Comparison of ENCODE assay signal across 14 cellular contexts in the genomic region with DNA sequence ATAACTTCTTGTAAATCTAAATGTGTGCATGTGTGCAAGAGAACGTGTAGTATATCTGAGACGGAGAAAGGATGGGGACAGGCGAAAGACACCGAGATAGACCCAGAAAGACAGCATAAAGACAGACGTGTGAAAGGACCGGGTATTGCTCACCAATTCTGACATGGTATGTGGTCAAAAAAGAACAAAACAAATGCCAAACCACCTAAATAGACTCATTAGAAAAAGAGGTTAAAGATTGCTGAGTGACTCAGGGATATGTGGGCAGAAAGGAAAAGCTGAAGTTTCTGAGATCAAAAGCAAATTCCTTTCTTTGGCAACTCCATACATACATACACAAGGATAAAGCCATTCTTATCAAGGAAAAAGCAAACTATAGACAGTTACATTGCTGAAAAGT.
A peak's percentile ranks its signal among the peaks of the same experiment; 100 is the strongest.
DNase-seq lines count a peak whose midpoint lies in the region; ATAC-seq, FAIRE-seq and TF ChIP-seq lines count a peak whose summit lies in the region.
"Had no signal": no experiment of that assay in that cellular context is flagged by ENCODE, and none has a peak within 500 bp of the region (broad histone marks: within the 10 kb centered on the region; RNA-seq: fewer than 3 reads in every experiment).

No MANE protein-coding gene starts in this region.

- in situ Hi-C loops in HepG2 (cut with HindIII; ENCODE audit: extremely low pct_ligation_motif_present, low pct_unique_long_range_greater_than_20kb), result no loop called here

- H3K4me3 ChIP-seq in HepG2 (replicated peaks in 1 of 3; ENCODE audit: insufficient read depth in 1 of 3, low read depth in 2 of 3, low read length in 3 of 3) (no peak overlapping the region), right lobe of liver (no peak overlapping the region), Karpas-422 (ENCODE audit: low read length) (no peak overlapping the region)
- H3K4me3 ChIP-seq: thoracic aorta had no signal

- intact Hi-C loops in HepG2 (cut with micrococcal nuclease; ENCODE audit: unreplicated experiment) (no loop called here), right lobe of liver (cut with DNase I) (no loop called here)

- H3K4me2 ChIP-seq in HepG2 (ENCODE audit: low read depth, low read length), result no peak overlapping the region
- no peak overlapping the region for H3K4me2 ChIP-seq in Karpas-422 (ENCODE audit: low read depth, low read length, poor library complexity, severe bottlenecking)

- POLR2A ChIA-PET in HepG2 (lab: Yijun Ruan, JAX), result no interaction called here

- BruUV-seq in HepG2 (replicated peaks; lab: Mats Ljungman, UMichigan), result no TSS peak

- no peaks in the 10 kb centered on the region for H3K27me3 ChIP-seq in HepG2 (ENCODE audit: control insufficient read depth in 1 of 2, insufficient read depth in 2 of 2, low read length in 2 of 2)
- no peaks in the 10 kb centered on the region for H3K27me3 ChIP-seq in right lobe of liver
- no peaks in the 10 kb centered on the region for H3K27me3 ChIP-seq in Karpas-422 (ENCODE audit: low read length)

- TF ChIP-seq EP300 in HepG2 (IDR thresholded peaks at IDR 0.05; ENCODE audit: low read depth in 2 of 2, low read length in 2 of 2) (no peak), HepG2 (CRISPR knock-in tag; IDR thresholded peaks at IDR 0.05; ENCODE audit: borderline replicate concordance) (no peak)

- H2AFZ ChIP-seq in HepG2 (ENCODE audit: low read length) (no peak overlapping the region), Karpas-422 (ENCODE audit: low read length) (no peak overlapping the region)

- CTCF ChIA-PET in HepG2 (lab: Yijun Ruan, JAX; ENCODE audit: low intra/inter-chr PET ratio, low total read pairs), result no interaction called here

- no peak for FAIRE-seq in HepG2 (lab: Jason Lieb, UNC)
- FAIRE-seq in urothelium cell line (lab: Jason Lieb, UNC), result no peak

- DNase-seq in HepG2 (ENCODE audit: low spot score) (peak; percentile 18), right lobe of liver (no peak), amniotic epithelial cell (ENCODE audit: low read depth) (peak; percentile 83), iris pigment epithelial cell (ENCODE audit: low read depth) (peak; percentile 68), urothelium cell line (ENCODE audit: low spot score) (peak; percentile 33), Karpas-422 (no peak), cerebellum (ENCODE audit: low spot score) (no peak)
- no peak for DNase-seq in stimulated activated CD4-positive, alpha-beta T cell treated with anti-CD3 and anti-CD28 coated beads, Interleukin-12 subunit alpha, Interleukin-12 subunit beta, amount 100 ng/mL, for 4 hours
- DNase-seq: activated CD4-positive, alpha-beta T cell treated with anti-CD3 and anti-CD28 coated beads for 1 hour; activated effector memory CD4-positive, alpha-beta T cell treated with anti-CD3 and anti-CD28 coated beads, Interleukin-2, amount 50 U/mL, for 16 hours; DND-41; NCI-H526; posterior cingulate gyrus had no signal

- H3K36me3 ChIP-seq in HepG2 (replicated peaks in 1 of 2; ENCODE audit: control insufficient read depth in 1 of 2, insufficient read depth in 2 of 2, low read length in 2 of 2), result no peaks in the 10 kb centered on the region
- no peaks in the 10 kb centered on the region for H3K36me3 ChIP-seq in right lobe of liver
- no peaks in the 10 kb centered on the region for H3K36me3 ChIP-seq in Karpas-422 (ENCODE audit: insufficient read depth, low read length)
- H3K36me3 ChIP-seq: thoracic aorta had no signal

- no peak for TF ChIP-seq RAD21 in HepG2 (CRISPR knock-in tag; IDR thresholded peaks at IDR 0.05)

- 35% methylated on average over 6 of the region's 6 CpGs for WGBS in HepG2 (ENCODE audit: low lambda C conversion rate)
- WGBS in right lobe of liver (ENCODE audit: insufficient coverage, low coverage, low lambda C conversion rate, missing lambda C conversion rate), result 73% methylated on average over 6 of the region's 6 CpGs

- H3K4me1 ChIP-seq in HepG2 (ENCODE audit: insufficient read depth, low read length) (peaks cover 14% of the 10 kb centered on the region; the same call in 1 of the 2 replicates), right lobe of liver (no peaks in the 10 kb centered on the region), Karpas-422 (ENCODE audit: low read length) (peaks cover 3% of the 10 kb centered on the region; the same call in 1 of the 2 replicates)

- H4K20me1 ChIP-seq in HepG2 (ENCODE audit: insufficient read depth, low read length), result no peaks in the 10 kb centered on the region
- H4K20me1 ChIP-seq in Karpas-422 (ENCODE audit: insufficient read depth, low read depth, low read length), result no peaks in the 10 kb centered on the region

- H3K9me3 ChIP-seq in HepG2 (ENCODE audit: low read length), result no peaks in the 10 kb centered on the region
- H3K9me3 ChIP-seq in right lobe of liver, result no peaks in the 10 kb centered on the region
- no peaks in the 10 kb centered on the region for H3K9me3 ChIP-seq in Karpas-422 (ENCODE audit: low read length)
- H3K9me3 ChIP-seq: thoracic aorta had no signal

- no peak for TF ChIP-seq POLR2A in HepG2 (IDR thresholded peaks at IDR 0.05; ENCODE audit: insufficient read depth in 1 of 2, low read depth in 2 of 2, low read length in 2 of 2)
- TF ChIP-seq POLR2A in right lobe of liver (IDR thresholded peaks at IDR 0.05), result no peak

- H3K9ac ChIP-seq in HepG2 (ENCODE audit: insufficient read depth, low read depth, low read length) (no peak overlapping the region), Karpas-422 (ENCODE audit: low read length) (no peak overlapping the region)

- H3K9me2 ChIP-seq in Karpas-422 (replicated peaks; ENCODE audit: insufficient read depth, low read length), result no peaks in the 10 kb centered on the region

- TF ChIP-seq CTCF in HepG2 (CRISPR knock-in tag; IDR thresholded peaks at IDR 0.05) (no peak), right lobe of liver (IDR thresholded peaks at IDR 0.05) (no peak)

- ATAC-seq in HepG2 (no peak), right lobe of liver (no peak)

- H3K79me2 ChIP-seq in HepG2 (ENCODE audit: insufficient read depth, low read length), result no peaks in the 10 kb centered on the region
- H3K79me2 ChIP-seq in Karpas-422 (ENCODE audit: low read length), result no peaks in the 10 kb centered on the region

- H3K27ac ChIP-seq in HepG2 (ENCODE audit: extremely low read length, insufficient read depth, low read length) (no peak overlapping the region), right lobe of liver (no peak overlapping the region), Karpas-422 (ENCODE audit: low read length) (no peak overlapping the region)
- H3K27ac ChIP-seq: thoracic aorta had no signal

TF ChIP-seq in HepG2, 621 proteins besides CTCF, POLR2A, EP300 and RAD21:
- TF ChIP-seq ZNF564 (CRISPR knock-in tag; IDR thresholded peaks at IDR 0.05) (no peak), TCF7L2 (IDR thresholded peaks at IDR 0.05; ENCODE audit: low read depth, low read length) (no peak), MTF1 (CRISPR knock-in tag; IDR thresholded peaks at IDR 0.05) (no peak)

Comparison
In these comparisons a context has a peak if more than half of its experiments do, and no peak if none do; other contexts are left out.
1. DNase-seq: peak in HepG2 (single experiment), amniotic epithelial cell (single experiment), iris pigment epithelial cell (single experiment) and urothelium cell line (single experiment); none in right lobe of liver (0 of 3), stimulated activated CD4-positive, alpha-beta T cell treated with anti-CD3 and anti-CD28 coated beads, Interleukin-12 subunit alpha, Interleukin-12 subunit beta, amount 100 ng/mL, for 4 hours (single experiment), Karpas-422 (single experiment) and cerebellum (single experiment).